ENCODE assay signal across 1 cellular context in the genomic region with DNA sequence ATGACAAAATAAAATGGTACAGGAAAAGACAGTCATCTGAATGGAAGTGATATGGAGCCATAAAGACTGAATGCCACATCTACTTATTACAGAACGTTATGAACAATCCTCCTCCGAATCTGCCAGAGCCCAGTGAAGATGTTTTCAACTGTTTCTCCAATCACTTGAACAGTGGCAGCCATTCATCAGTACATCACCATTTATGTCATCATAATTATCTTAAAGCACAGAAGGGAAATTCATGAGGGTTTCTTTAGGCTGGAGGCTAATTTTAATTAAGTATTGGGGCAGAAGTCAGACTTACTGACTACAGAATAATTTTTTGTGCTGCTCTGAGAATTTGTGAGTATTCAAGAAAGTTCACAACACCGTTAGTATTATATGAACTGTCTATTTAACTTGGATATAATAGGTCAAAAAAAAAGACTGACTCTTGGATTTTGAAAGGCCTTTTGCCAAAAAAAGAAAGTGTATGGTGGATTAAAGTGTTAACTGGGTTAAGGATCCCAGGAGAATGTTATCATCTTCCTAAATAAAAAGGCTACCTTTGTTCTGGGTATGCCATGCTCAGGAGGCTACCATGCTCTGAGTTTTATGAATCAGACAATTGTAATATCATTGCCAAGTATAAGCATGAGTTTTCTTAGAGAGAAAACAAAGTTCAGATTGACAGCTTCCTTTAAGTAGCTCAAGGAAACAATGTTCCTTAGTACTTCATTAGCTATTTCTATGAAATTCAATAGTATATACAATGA.
TF ChIP-seq lines count a peak whose summit lies in the region.

No MANE protein-coding gene starts in this region.

TF ChIP-seq in GM12878, 131 proteins besides CTCF, POLR2A, EP300 and RAD21:
- no peak; the same call in 1 of the 2 replicates for TF ChIP-seq ATF7 (IDR thresholded peaks at IDR 0.05; ENCODE audit: low read depth)
